Comparison of ENCODE assay signal across 8 cellular contexts in genomic region chr1:24503870-24504523, GRCh38. TPM values are rescaled to one million over a fixed set of nuclear protein-coding genes. Genes with fewer than 3 reads are reported as not detected.
DNase-seq lines count a peak whose midpoint lies in the region; ATAC-seq and TF ChIP-seq lines count a peak whose summit lies in the region.

No MANE protein-coding gene starts in this region.

- no peaks in the 10 kb centered on the region for H3K36me3 Mint-ChIP-seq in chondrocyte (ENCODE audit: low read depth)
- H3K36me3 Mint-ChIP-seq in natural killer cell treated with Interleukin-12 subunit alpha and Interleukin-12 subunit beta and Interleukin-15 and Interleukin-18, amount 100 ng/mL, for 72 hours, result peaks cover 7% of the 10 kb centered on the region

- no peak for TF ChIP-seq CTCF in C4-2B (conservative IDR thresholded peaks at IDR 0.05)
- TF ChIP-seq CTCF in chondrocyte (IDR thresholded peaks at IDR 0.05), result no peak

- H3K4me3 Mint-ChIP-seq in chondrocyte (ENCODE audit: unreplicated experiment), result peak overlapping the region; percentile 77
- peak overlapping the region; percentile 87 for H3K4me3 Mint-ChIP-seq in natural killer cell treated with Interleukin-12 subunit alpha and Interleukin-12 subunit beta and Interleukin-15 and Interleukin-18, amount 100 ng/mL, for 72 hours

- peak overlapping the region; percentile 88 for H3K27ac ChIP-seq in C4-2B

- DNase-seq in NCI-H2171 treated with DMSO at 0.1 percent for 48 hours (lab: John Stamatoyannopoulos, UW) (peak; percentile 46), chondrocyte (ENCODE audit: low spot score) (no peak), mucosa of gallbladder (ENCODE audit: low spot score) (no peak)
- DNase-seq in natural killer cell treated with Interleukin-12 subunit alpha and Interleukin-12 subunit beta and Interleukin-15 and Interleukin-18, amount 100 ng/mL, for 72 hours (ENCODE audit: low spot score), result no peak

- H3K27me3 Mint-ChIP-seq in chondrocyte (ENCODE audit: low read depth), result peaks cover 5% of the 10 kb centered on the region
- peaks cover 58 to 73% of the 10 kb centered on the region in 2 donors for H3K27me3 Mint-ChIP-seq in natural killer cell treated with Interleukin-12 subunit alpha and Interleukin-12 subunit beta and Interleukin-15 and Interleukin-18, amount 100 ng/mL, for 72 hours

- H3K9me3 Mint-ChIP-seq in chondrocyte (ENCODE audit: low read depth), result no peaks in the 10 kb centered on the region
- no peaks in the 10 kb centered on the region for H3K9me3 Mint-ChIP-seq in natural killer cell treated with Interleukin-12 subunit alpha and Interleukin-12 subunit beta and Interleukin-15 and Interleukin-18, amount 100 ng/mL, for 72 hours

- H3K27ac Mint-ChIP-seq in chondrocyte (ENCODE audit: unreplicated experiment), result peak overlapping the region; percentile 81
- peak overlapping the region; percentile 48 to 82 for H3K27ac Mint-ChIP-seq in natural killer cell treated with Interleukin-12 subunit alpha and Interleukin-12 subunit beta and Interleukin-15 and Interleukin-18, amount 100 ng/mL, for 72 hours

- ATAC-seq in natural killer cell treated with Interleukin-12 subunit alpha and Interleukin-12 subunit beta and Interleukin-15 and Interleukin-18, amount 100 ng/mL, for 72 hours, result no peak
- no peak for ATAC-seq in HG03378 (IDR thresholded peaks at IDR 0.05; ENCODE audit: unreplicated experiment)
- no peak for ATAC-seq in GM21526 (IDR thresholded peaks at IDR 0.05; ENCODE audit: low FRiP score, unreplicated experiment)
- ATAC-seq in GM21423 (IDR thresholded peaks at IDR 0.05; ENCODE audit: unreplicated experiment), result no peak

- H3K4me1 Mint-ChIP-seq in chondrocyte (ENCODE audit: low read depth), result peaks cover 19% of the 10 kb centered on the region
- H3K4me1 Mint-ChIP-seq in natural killer cell treated with Interleukin-12 subunit alpha and Interleukin-12 subunit beta and Interleukin-15 and Interleukin-18, amount 100 ng/mL, for 72 hours (ENCODE audit: low read depth in 2 of 2), result peaks cover 29 to 39% of the 10 kb centered on the region in 2 donors

RNA-seq across cellular contexts. Expression of gene RCAN3, which starts 1.4 kb away (rescaled TPM):
- total RNA-seq in chondrocyte, result 14.5 to 16.2 TPM (median 15.2 TPM) in 3 replicates
- 1 to 10 TPM; 1.9 to 2.7 TPM for total RNA-seq in natural killer cell treated with Interleukin-12 subunit alpha and Interleukin-12 subunit beta and Interleukin-15 and Interleukin-18, amount 100 ng/mL, for 72 hours
- 19.1 TPM for total RNA-seq in mucosa of gallbladder

RNA-seq across cellular contexts. Expression of gene NCMAP, which starts 51.9 kb away (rescaled TPM):
- total RNA-seq in chondrocyte (not detected in 3 replicates), mucosa of gallbladder (27.2 TPM)
- total RNA-seq in natural killer cell treated with Interleukin-12 subunit alpha and Interleukin-12 subunit beta and Interleukin-15 and Interleukin-18, amount 100 ng/mL, for 72 hours, result not detected

Comparison
In these comparisons a context has a peak if more than half of its experiments do, and no peak if none do; other contexts are left out.
1. RNA of gene NCMAP, which starts 51.9 kb away (total RNA-seq): 27.2 TPM in mucosa of gallbladder (single experiment); not detected in chondrocyte and not detected in natural killer cell treated with Interleukin-12 subunit alpha and Interleukin-12 subunit beta and Interleukin-15 and Interleukin-18, amount 100 ng/mL, for 72 hours; every median in the first group is over 10 times any median in the second.